ENCODE assay signal across 8 cellular contexts in genomic region chr1:23558872-23559135, GRCh38. TPM values are rescaled to one million over a fixed set of nuclear protein-coding genes. Genes with fewer than 3 reads are reported as not detected.
DNase-seq lines count a peak whose midpoint lies in the region; ATAC-seq and TF ChIP-seq lines count a peak whose summit lies in the region.

No MANE protein-coding gene starts in this region.

- H3K27ac ChIP-seq in RWPE2 (ENCODE audit: poor library complexity, severe bottlenecking) (peak overlapping the region; percentile 93), esophagus (ENCODE audit: low read depth in 2 of 2, low read length in 1 of 2) (peak overlapping the region; percentile 96), psoas muscle (peak overlapping the region; percentile 79)

- H3K36me3 ChIP-seq in RWPE2 (ENCODE audit: low read depth) (peaks cover 8% of the 10 kb centered on the region; the same call in 1 of the 2 replicates), esophagus (ENCODE audit: control insufficient read depth in 2 of 2, insufficient read depth in 2 of 2, low read length in 1 of 2) (no peaks in the 10 kb centered on the region), psoas muscle (ENCODE audit: insufficient read depth in 1 of 2, low read depth in 1 of 2) (peaks cover 0 to 9% of the 10 kb centered on the region in 2 donors)

- H3K4me3 ChIP-seq in GM12864 (ENCODE audit: low read depth, low read length): peak overlapping the region; percentile 84
- peak overlapping the region; percentile 77 for H3K4me3 ChIP-seq in RWPE2 (ENCODE audit: severe bottlenecking)
- peak overlapping the region; percentile 61 to 83 for H3K4me3 ChIP-seq in esophagus (ENCODE audit: low read depth in 1 of 2, low read length in 2 of 2)
- peak overlapping the region; percentile 74 for H3K4me3 ChIP-seq in psoas muscle

- ATAC-seq in RWPE2 (ENCODE audit: low read depth): no peak
- no peak for ATAC-seq in psoas muscle
- no peak for ATAC-seq in HG02973 (IDR thresholded peaks at IDR 0.05; ENCODE audit: unreplicated experiment)
- no peak for ATAC-seq in GM19395 (IDR thresholded peaks at IDR 0.05; ENCODE audit: unreplicated experiment)

- intact Hi-C loops in psoas muscle (cut with DNase I): no loop called here

- H3K9me3 ChIP-seq in RWPE2 (ENCODE audit: severe bottlenecking): no peaks in the 10 kb centered on the region
- no peaks in the 10 kb centered on the region for H3K9me3 ChIP-seq in esophagus (ENCODE audit: control insufficient read depth in 2 of 2, insufficient read depth in 1 of 2, low read depth in 1 of 2, low read length in 1 of 2)
- H3K9me3 ChIP-seq in psoas muscle: no peaks in the 10 kb centered on the region

- DNase-seq in GM12864 (ENCODE audit: low read depth) (no peak), RWPE2 (ENCODE audit: low spot score) (no peak), psoas muscle (no peak), COLO829 (ENCODE audit: low spot score) (no peak)
- DNase-seq in activated CD4-positive, CD25-positive, alpha-beta regulatory T cell treated with anti-CD3 and anti-CD28 coated beads, Interleukin-2, amount 50 U/mL, for 72 hours: no peak

- no peak for TF ChIP-seq CTCF in GM12864 (IDR thresholded peaks at IDR 0.05; ENCODE audit: low read depth, low read length, missing control alignments)
- no peak for TF ChIP-seq CTCF in RWPE2 (IDR thresholded peaks at IDR 0.05; ENCODE audit: poor library complexity, severe bottlenecking)
- TF ChIP-seq CTCF in psoas muscle (IDR thresholded peaks at IDR 0.05): no peak

- 1 to 2% methylated on average over 14 of the region's 14 CpGs for WGBS in esophagus, 2 donors
- WGBS in psoas muscle, 3 donors: 2 to 3% (median 3%) methylated on average over 14 of the region's 14 CpGs

- H3K4me1 ChIP-seq in RWPE2 (ENCODE audit: insufficient read depth, poor library complexity, severe bottlenecking) (peaks cover 40% of the 10 kb centered on the region), esophagus (ENCODE audit: control insufficient read depth in 2 of 2, insufficient read depth in 2 of 2, low read length in 1 of 2) (peaks cover 4 to 16% of the 10 kb centered on the region in 2 donors), psoas muscle (peaks cover 45% of the 10 kb centered on the region)

- H3K27me3 ChIP-seq in RWPE2 (ENCODE audit: insufficient read depth, poor library complexity, severe bottlenecking) (no peaks in the 10 kb centered on the region), esophagus (ENCODE audit: control insufficient read depth in 1 of 2, insufficient read depth in 2 of 2, low read length in 2 of 2) (no peaks in the 10 kb centered on the region), psoas muscle (ENCODE audit: insufficient read depth in 3 of 3, low read length in 2 of 3) (no peaks in the 10 kb centered on the region)

RNA-seq across cellular contexts. Expression of gene ID3, which starts 0.5 kb away (rescaled TPM):
- polyA plus RNA-seq in esophagus (10 to 100 TPM; 24.4 to 44.2 TPM), psoas muscle (100 to 1,000 TPM in 1 of 3 donors, 10 to 100 TPM in 2; 26.8 to 126 (median 33.7) TPM)
- 10 to 100 TPM; 17.8 to 97.3 (median 81.2) TPM for total RNA-seq in psoas muscle

RNA-seq across cellular contexts. Expression of gene E2F2, which starts 27.8 kb away (rescaled TPM):
- 1 to 10 TPM; 5.4 to 7.4 TPM for polyA plus RNA-seq in esophagus
- total RNA-seq in psoas muscle: under 1 TPM in 3 of 4 donors, not detected in 1; 0.06 to 0.32 (median 0.17) TPM
- polyA plus RNA-seq in psoas muscle: under 1 TPM in 2 of 3 donors, not detected in 1; 0.03 to 0.05 TPM

Comparison
In these comparisons a context has a peak if more than half of its experiments do, and no peak if none do; other contexts are left out.
1. RNA of gene E2F2, which starts 27.8 kb away (polyA plus RNA-seq): 5.4 to 7.4 TPM in esophagus; 0.03 to 0.05 TPM in psoas muscle; every median in the first group is over 4 times any median in the second.
2. Peak in every context shown above with its lines, with median percentiles within 50 percentile points of each other: H3K4me3 ChIP-seq and H3K27ac ChIP-seq.